ENCODE assay signal across 9 cellular contexts in genomic region chr4:15479913-15480185, GRCh38. TPM values are rescaled to one million over a fixed set of nuclear protein-coding genes. Genes with fewer than 3 reads are reported as not detected.
A peak's percentile ranks its signal among the peaks of the same experiment; 100 is the strongest.
DNase-seq lines count a peak whose midpoint lies in the region; ATAC-seq and TF ChIP-seq lines count a peak whose summit lies in the region.
"Had no signal": no experiment of that assay in that cellular context is flagged by ENCODE, and none has a peak within 500 bp of the region (broad histone marks: within the 10 kb centered on the region; RNA-seq: fewer than 3 reads in every experiment).

No MANE protein-coding gene starts in this region.

- peak overlapping the region; percentile 40 for H3K9ac ChIP-seq in muscle layer of colon (ENCODE audit: low read length)

- ATAC-seq in Right ventricle myocardium inferior (peak; percentile 45), aorta (ENCODE audit: low FRiP score) (peak; percentile 53), GM21360 (IDR thresholded peaks at IDR 0.05; ENCODE audit: unreplicated experiment) (no peak)
- ATAC-seq: activated T-helper 17 cell treated with anti-CD3 and anti-CD28 coated beads, Interleukin-2, amount 50 U/mL, for 72 hours had no signal

- intact Hi-C loops in Right ventricle myocardium inferior (cut with DNase I) (loop anchor here (2.0 to 5.0 kb wide), 3 partner anchors 171 to 522 kb away; no protein-coding TSS in a partner anchor), cardiac septum (cut with DNase I) (loop anchor here (5.0 to 10.0 kb wide), 4 partner anchors 172 to 525 kb away; no protein-coding TSS in a partner anchor), esophagus squamous epithelium (cut with DNase I) (loop anchor here (5.0 to 10.0 kb wide), 2 partner anchors 165 to 477 kb away; no protein-coding TSS in a partner anchor), aorta (cut with DNase I) (loop anchor here (5.0 to 10.0 kb wide), 4 partner anchors 162 to 477 kb away; no protein-coding TSS in a partner anchor)

- H3K4me1 ChIP-seq in esophagus squamous epithelium (peaks cover 0 to 26% (median 15%) of the 10 kb centered on the region in 3 donors), muscle layer of colon (ENCODE audit: insufficient read depth, low read length) (peaks cover 25% of the 10 kb centered on the region), aorta (ENCODE audit: control insufficient read depth in 1 of 2, insufficient read depth in 2 of 2, low read length in 2 of 2) (no peaks in the 10 kb centered on the region)

- TF ChIP-seq CTCF in esophagus squamous epithelium (IDR thresholded peaks at IDR 0.05) = no peak

- H3K27ac ChIP-seq in esophagus squamous epithelium = peak overlapping the region; percentile 72 to 83 (median 76)
- H3K27ac ChIP-seq in muscle layer of colon (ENCODE audit: low read depth, low read length) = peak overlapping the region; percentile 84
- peak overlapping the region in 1 of 2 donors; percentile 20 for H3K27ac ChIP-seq in aorta (ENCODE audit: low read depth in 1 of 2, low read length in 2 of 2)

- 20 to 21% methylated on average over 3 of the region's 3 CpGs for WGBS in esophagus squamous epithelium, 2 donors
- 7 to 8% methylated on average over 3 of the region's 3 CpGs for whole genome bisulfite sequencing in aorta, 2 donors

- H3K9me3 ChIP-seq in esophagus squamous epithelium (peaks cover 0 to under 1% (median 0%) of the 10 kb centered on the region in 3 donors), muscle layer of colon (ENCODE audit: low read length) (no peaks in the 10 kb centered on the region), aorta (ENCODE audit: control insufficient read depth, low read length) (no peaks in the 10 kb centered on the region)

- peak overlapping the region; percentile 28 to 68 (median 42) for H3K4me3 ChIP-seq in esophagus squamous epithelium
- H3K4me3 ChIP-seq in muscle layer of colon (ENCODE audit: low read depth in 1 of 2, low read length in 2 of 2) = peak overlapping the region in 1 of 2 donors; percentile 57
- peak overlapping the region; percentile 12 to 73 for H3K4me3 ChIP-seq in aorta (ENCODE audit: low read length in 2 of 2)

- H3K27me3 ChIP-seq in esophagus squamous epithelium = no peaks in the 10 kb centered on the region
- no peaks in the 10 kb centered on the region for H3K27me3 ChIP-seq in muscle layer of colon (ENCODE audit: control insufficient read depth in 1 of 2, insufficient read depth in 2 of 2, low read length in 2 of 2)
- H3K27me3 ChIP-seq in aorta (ENCODE audit: control insufficient read depth in 1 of 2, insufficient read depth in 2 of 2, low read length in 1 of 2) = no peaks in the 10 kb centered on the region

- no peak for DNase-seq in Right ventricle myocardium inferior (ENCODE audit: missing footprints)
- no peak for DNase-seq in cardiac septum (ENCODE audit: low spot score)
- DNase-seq in esophagus squamous epithelium (lab: John Stamatoyannopoulos, UW) = no peak
- DNase-seq in aorta = no peak
- DNase-seq in germinal center (ENCODE audit: low spot score) = no peak
- DNase-seq in foreskin melanocyte = no peak

- H3K36me3 ChIP-seq in esophagus squamous epithelium (peaks cover 0 to 12% (median 0%) of the 10 kb centered on the region in 3 donors), muscle layer of colon (ENCODE audit: insufficient read depth, low read length) (peaks cover 27% of the 10 kb centered on the region), aorta (ENCODE audit: control insufficient read depth in 1 of 2, insufficient read depth in 2 of 2, low read length in 1 of 2) (peaks cover 2 to 7% of the 10 kb centered on the region in 2 donors)

- no peak for TF ChIP-seq POLR2A in esophagus squamous epithelium (IDR thresholded peaks at IDR 0.05)

RNA-seq across cellular contexts. Expression of gene CC2D2A, which starts 10.2 kb away (rescaled TPM):
- 8.6 TPM for total RNA-seq in Right ventricle myocardium inferior
- total RNA-seq in cardiac septum = 9.0 TPM
- total RNA-seq in esophagus squamous epithelium = 1 to 10 TPM; 2.1 to 9.0 (median 6.4) TPM
- 10 to 100 TPM; 26.4 to 37.1 TPM for total RNA-seq in aorta
- 10 to 100 TPM; 37.5 to 41.9 TPM for polyA plus RNA-seq in aorta
- total RNA-seq: activated T-helper 17 cell treated with anti-CD3 and anti-CD28 coated beads, Interleukin-2, amount 50 U/mL, for 72 hours had no signal

RNA-seq across cellular contexts. Expression of gene C1QTNF7, which starts 52.0 kb away (rescaled TPM):
- 1.7 TPM for total RNA-seq in Right ventricle myocardium inferior
- 2.3 TPM for total RNA-seq in cardiac septum
- total RNA-seq in esophagus squamous epithelium = 10 to 100 TPM in 1 of 4 donors, 1 to 10 TPM in 1, under 1 TPM in 2; 0.11 to 12.2 (median 1.5) TPM
- total RNA-seq in aorta = 10 to 100 TPM; 12.5 to 15.5 TPM
- 10 to 100 TPM in 1 of 2 donors, 1 to 10 TPM in 1; 9.5 to 14.9 TPM for polyA plus RNA-seq in aorta
- total RNA-seq: activated T-helper 17 cell treated with anti-CD3 and anti-CD28 coated beads, Interleukin-2, amount 50 U/mL, for 72 hours had no signal
